ENCODE assay signal across 1 cellular context in genomic region chr19:18379803-18380747, GRCh38.
TF ChIP-seq lines count a peak whose summit lies in the region.

No MANE protein-coding gene starts in this region.

TF ChIP-seq in HepG2, 621 proteins besides CTCF, POLR2A, EP300 and RAD21 (continued from another document and continues in another):
- TF ChIP-seq, protein P1, sequence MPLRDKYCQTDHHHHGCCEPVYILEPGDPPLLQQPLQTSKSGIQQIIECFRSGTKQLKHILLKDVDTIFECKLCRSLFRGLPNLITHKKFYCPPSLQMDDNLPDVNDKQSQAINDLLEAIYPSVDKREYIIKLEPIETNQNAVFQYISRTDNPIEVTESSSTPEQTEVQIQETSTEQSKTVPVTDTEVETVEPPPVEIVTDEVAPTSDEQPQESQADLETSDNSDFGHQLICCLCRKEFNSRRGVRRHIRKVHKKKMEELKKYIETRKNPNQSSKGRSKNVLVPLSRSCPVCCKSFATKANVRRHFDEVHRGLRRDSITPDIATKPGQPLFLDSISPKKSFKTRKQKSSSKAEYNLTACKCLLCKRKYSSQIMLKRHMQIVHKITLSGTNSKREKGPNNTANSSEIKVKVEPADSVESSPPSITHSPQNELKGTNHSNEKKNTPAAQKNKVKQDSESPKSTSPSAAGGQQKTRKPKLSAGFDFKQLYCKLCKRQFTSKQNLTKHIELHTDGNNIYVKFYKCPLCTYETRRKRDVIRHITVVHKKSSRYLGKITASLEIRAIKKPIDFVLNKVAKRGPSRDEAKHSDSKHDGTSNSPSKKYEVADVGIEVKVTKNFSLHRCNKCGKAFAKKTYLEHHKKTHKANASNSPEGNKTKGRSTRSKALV (CRISPR knock-in tag; IDR thresholded peaks at IDR 0.05) = 0 out of 2 replicates have a peak, but pooled peaks have one; percentile 52
- TF ChIP-seq ZNF652 (CRISPR knock-in tag; IDR thresholded peaks at IDR 0.05; ENCODE audit: borderline replicate concordance, low read depth) = no peak
- TF ChIP-seq BRD4 (CRISPR knock-in tag; IDR thresholded peaks at IDR 0.05) = no peak
- TF ChIP-seq RELA (CRISPR knock-in tag; IDR thresholded peaks at IDR 0.05) = no peak
- no peak for TF ChIP-seq REL (CRISPR knock-in tag; conservative IDR thresholded peaks at IDR 0.05)
- TF ChIP-seq ZSCAN22 (CRISPR knock-in tag; IDR thresholded peaks at IDR 0.05) = no peak
- TF ChIP-seq PHF20 (CRISPR knock-in tag; IDR thresholded peaks at IDR 0.05) = no peak
- peak; percentile 89 for TF ChIP-seq HHEX (CRISPR knock-in tag; IDR thresholded peaks at IDR 0.05)
- TF ChIP-seq ZNF496 (CRISPR knock-in tag; IDR thresholded peaks at IDR 0.05; ENCODE audit: insufficient replicate concordance) = no peak
- 0 out of 2 replicates have a peak, but pooled peaks have one; percentile 18 for TF ChIP-seq ZNF709 (CRISPR knock-in tag; IDR thresholded peaks at IDR 0.05)
- peak; percentile 95 for TF ChIP-seq ZSCAN29 (CRISPR knock-in tag; conservative IDR thresholded peaks at IDR 0.05)
- TF ChIP-seq, protein P2, sequence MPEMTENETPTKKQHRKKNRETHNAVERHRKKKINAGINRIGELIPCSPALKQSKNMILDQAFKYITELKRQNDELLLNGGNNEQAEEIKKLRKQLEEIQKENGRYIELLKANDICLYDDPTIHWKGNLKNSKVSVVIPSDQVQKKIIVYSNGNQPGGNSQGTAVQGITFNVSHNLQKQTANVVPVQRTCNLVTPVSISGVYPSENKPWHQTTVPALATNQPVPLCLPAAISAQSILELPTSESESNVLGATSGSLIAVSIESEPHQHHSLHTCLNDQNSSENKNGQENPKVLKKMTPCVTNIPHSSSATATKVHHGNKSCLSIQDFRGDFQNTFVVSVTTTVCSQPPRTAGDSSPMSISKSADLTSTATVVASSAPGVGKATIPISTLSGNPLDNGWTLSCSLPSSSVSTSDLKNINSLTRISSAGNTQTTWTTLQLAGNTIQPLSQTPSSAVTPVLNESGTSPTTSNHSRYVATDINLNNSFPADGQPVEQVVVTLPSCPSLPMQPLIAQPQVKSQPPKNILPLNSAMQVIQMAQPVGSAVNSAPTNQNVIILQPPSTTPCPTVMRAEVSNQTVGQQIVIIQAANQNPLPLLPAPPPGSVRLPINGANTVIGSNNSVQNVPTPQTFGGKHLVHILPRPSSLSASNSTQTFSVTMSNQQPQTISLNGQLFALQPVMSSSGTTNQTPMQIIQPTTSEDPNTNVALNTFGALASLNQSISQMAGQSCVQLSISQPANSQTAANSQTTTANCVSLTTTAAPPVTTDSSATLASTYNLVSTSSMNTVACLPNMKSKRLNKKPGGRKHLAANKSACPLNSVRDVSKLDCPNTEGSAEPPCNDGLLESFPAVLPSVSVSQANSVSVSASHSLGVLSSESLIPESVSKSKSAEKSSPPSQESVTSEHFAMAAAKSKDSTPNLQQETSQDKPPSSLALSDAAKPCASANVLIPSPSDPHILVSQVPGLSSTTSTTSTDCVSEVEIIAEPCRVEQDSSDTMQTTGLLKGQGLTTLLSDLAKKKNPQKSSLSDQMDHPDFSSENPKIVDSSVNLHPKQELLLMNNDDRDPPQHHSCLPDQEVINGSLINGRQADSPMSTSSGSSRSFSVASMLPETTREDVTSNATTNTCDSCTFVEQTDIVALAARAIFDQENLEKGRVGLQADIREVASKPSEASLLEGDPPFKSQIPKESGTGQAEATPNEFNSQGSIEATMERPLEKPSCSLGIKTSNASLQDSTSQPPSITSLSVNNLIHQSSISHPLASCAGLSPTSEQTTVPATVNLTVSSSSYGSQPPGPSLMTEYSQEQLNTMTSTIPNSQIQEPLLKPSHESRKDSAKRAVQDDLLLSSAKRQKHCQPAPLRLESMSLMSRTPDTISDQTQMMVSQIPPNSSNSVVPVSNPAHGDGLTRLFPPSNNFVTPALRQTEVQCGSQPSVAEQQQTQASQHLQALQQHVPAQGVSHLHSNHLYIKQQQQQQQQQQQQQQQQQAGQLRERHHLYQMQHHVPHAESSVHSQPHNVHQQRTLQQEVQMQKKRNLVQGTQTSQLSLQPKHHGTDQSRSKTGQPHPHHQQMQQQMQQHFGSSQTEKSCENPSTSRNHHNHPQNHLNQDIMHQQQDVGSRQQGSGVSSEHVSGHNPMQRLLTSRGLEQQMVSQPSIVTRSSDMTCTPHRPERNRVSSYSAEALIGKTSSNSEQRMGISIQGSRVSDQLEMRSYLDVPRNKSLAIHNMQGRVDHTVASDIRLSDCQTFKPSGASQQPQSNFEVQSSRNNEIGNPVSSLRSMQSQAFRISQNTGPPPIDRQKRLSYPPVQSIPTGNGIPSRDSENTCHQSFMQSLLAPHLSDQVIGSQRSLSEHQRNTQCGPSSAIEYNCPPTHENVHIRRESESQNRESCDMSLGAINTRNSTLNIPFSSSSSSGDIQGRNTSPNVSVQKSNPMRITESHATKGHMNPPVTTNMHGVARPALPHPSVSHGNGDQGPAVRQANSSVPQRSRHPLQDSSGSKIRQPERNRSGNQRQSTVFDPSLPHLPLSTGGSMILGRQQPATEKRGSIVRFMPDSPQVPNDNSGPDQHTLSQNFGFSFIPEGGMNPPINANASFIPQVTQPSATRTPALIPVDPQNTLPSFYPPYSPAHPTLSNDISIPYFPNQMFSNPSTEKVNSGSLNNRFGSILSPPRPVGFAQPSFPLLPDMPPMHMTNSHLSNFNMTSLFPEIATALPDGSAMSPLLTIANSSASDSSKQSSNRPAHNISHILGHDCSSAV (CRISPR knock-in tag; IDR thresholded peaks at IDR 0.05; ENCODE audit: borderline replicate concordance) = no peak
- peak; percentile 85 for TF ChIP-seq SIX1 (CRISPR knock-in tag; IDR thresholded peaks at IDR 0.05; ENCODE audit: borderline replicate concordance)
- no peak for TF ChIP-seq ZFP41 (CRISPR knock-in tag; IDR thresholded peaks at IDR 0.05; ENCODE audit: borderline replicate concordance)
- TF ChIP-seq ZFP36 (IDR thresholded peaks at IDR 0.05; ENCODE audit: borderline replicate concordance, low read depth, low read length, partially characterized antibody) = no peak
- no peak for TF ChIP-seq TSC22D2 (CRISPR knock-in tag; IDR thresholded peaks at IDR 0.05; ENCODE audit: borderline replicate concordance)
- TF ChIP-seq ZNF101 (CRISPR knock-in tag; IDR thresholded peaks at IDR 0.05; ENCODE audit: borderline replicate concordance, low read depth) = no peak
- TF ChIP-seq HNRNPUL1 (IDR thresholded peaks at IDR 0.05; ENCODE audit: low read depth, low read length) = no peak
- TF ChIP-seq TARDBP (CRISPR knock-in tag; IDR thresholded peaks at IDR 0.05) = peak; percentile 95
- TF ChIP-seq PPARG (CRISPR knock-in tag; conservative IDR thresholded peaks at IDR 0.05) = peak; percentile 75
- TF ChIP-seq ZNF788 (CRISPR knock-in tag; IDR thresholded peaks at IDR 0.05; ENCODE audit: borderline replicate concordance) = peak; percentile 98
- no peak for TF ChIP-seq U2AF1 (optimal IDR thresholded peaks at IDR 0.05; ENCODE audit: low read depth, low read length)
- peak; percentile 81; the same call in 1 of the 2 replicates for TF ChIP-seq SALL2 (CRISPR knock-in tag; IDR thresholded peaks at IDR 0.05)
- no peak for TF ChIP-seq ARID3A (IDR thresholded peaks at IDR 0.05; ENCODE audit: low read depth, low read length)
- TF ChIP-seq FOSL2 (CRISPR knock-in tag; IDR thresholded peaks at IDR 0.05) = peak; percentile 88
- no peak; the same call in 1 of the 2 replicates for TF ChIP-seq SAFB2 (CRISPR knock-in tag; IDR thresholded peaks at IDR 0.05; ENCODE audit: borderline replicate concordance, low read depth)
- no peak for TF ChIP-seq MLLT10 (CRISPR knock-in tag; IDR thresholded peaks at IDR 0.05)
- peak; percentile 91 for TF ChIP-seq RFXAP (CRISPR knock-in tag; IDR thresholded peaks at IDR 0.05; ENCODE audit: borderline replicate concordance)
- no peak for TF ChIP-seq JARID2 (CRISPR knock-in tag; IDR thresholded peaks at IDR 0.05; ENCODE audit: insufficient replicate concordance)
- TF ChIP-seq ZZZ3 (CRISPR knock-in tag; IDR thresholded peaks at IDR 0.05; ENCODE audit: borderline replicate concordance) = 0 out of 2 replicates have a peak, but pooled peaks have one; percentile 81
- no peak for TF ChIP-seq ZNF615 (CRISPR knock-in tag; IDR thresholded peaks at IDR 0.05; ENCODE audit: borderline replicate concordance)
- TF ChIP-seq, protein P3, sequence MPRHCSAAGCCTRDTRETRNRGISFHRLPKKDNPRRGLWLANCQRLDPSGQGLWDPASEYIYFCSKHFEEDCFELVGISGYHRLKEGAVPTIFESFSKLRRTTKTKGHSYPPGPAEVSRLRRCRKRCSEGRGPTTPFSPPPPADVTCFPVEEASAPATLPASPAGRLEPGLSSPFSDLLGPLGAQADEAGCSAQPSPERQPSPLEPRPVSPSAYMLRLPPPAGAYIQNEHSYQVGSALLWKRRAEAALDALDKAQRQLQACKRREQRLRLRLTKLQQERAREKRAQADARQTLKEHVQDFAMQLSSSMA (CRISPR knock-in tag; IDR thresholded peaks at IDR 0.05) = peak; percentile 78; the same call in 1 of the 2 replicates
- peak; percentile 71 for TF ChIP-seq DRAP1 (CRISPR knock-in tag; IDR thresholded peaks at IDR 0.05)
- peak; percentile 76; the same call in 1 of the 2 replicates for TF ChIP-seq ZNF713 (CRISPR knock-in tag; IDR thresholded peaks at IDR 0.05)
- TF ChIP-seq CCDC6 (CRISPR knock-in tag; IDR thresholded peaks at IDR 0.05) = peak; percentile 82; the same call in 1 of the 2 replicates
- TF ChIP-seq SMC3 (IDR thresholded peaks at IDR 0.05; ENCODE audit: low read length) = no peak
- no peak for TF ChIP-seq KAT7 (CRISPR knock-in tag; IDR thresholded peaks at IDR 0.05; ENCODE audit: borderline replicate concordance)
- TF ChIP-seq SMAD1 (CRISPR knock-in tag; IDR thresholded peaks at IDR 0.05; ENCODE audit: borderline replicate concordance, low read depth) = peak; percentile 83; the same call in 1 of the 2 replicates
- peak; percentile 58 for TF ChIP-seq ASH2L (IDR thresholded peaks at IDR 0.05; ENCODE audit: insufficient read length, low read depth, low read length)
- peak; percentile 66; the same call in 1 of the 2 replicates for TF ChIP-seq KDM3A (CRISPR knock-in tag; IDR thresholded peaks at IDR 0.05; ENCODE audit: low read depth)
- TF ChIP-seq CHD2 (IDR thresholded peaks at IDR 0.05; ENCODE audit: low read depth, low read length) = no peak
- TF ChIP-seq KLF6 (CRISPR knock-in tag; IDR thresholded peaks at IDR 0.05) = peak; percentile 91; the same call in 1 of the 2 replicates
- TF ChIP-seq SNAPC5 (CRISPR knock-in tag; IDR thresholded peaks at IDR 0.05; ENCODE audit: borderline replicate concordance) = peak; percentile 49; the same call in 1 of the 2 replicates
- TF ChIP-seq ZNF550 (CRISPR knock-in tag; IDR thresholded peaks at IDR 0.05; ENCODE audit: borderline replicate concordance) = no peak; the same call in 1 of the 2 replicates
- TF ChIP-seq RFXANK (CRISPR knock-in tag; IDR thresholded peaks at IDR 0.05) = peak; percentile 26; the same call in 1 of the 2 replicates
- TF ChIP-seq ELF4 (CRISPR knock-in tag; IDR thresholded peaks at IDR 0.05; ENCODE audit: borderline replicate concordance) = peak; percentile 90; the same call in 1 of the 2 replicates
- TF ChIP-seq ZNF251 (CRISPR knock-in tag; IDR thresholded peaks at IDR 0.05) = no peak
- TF ChIP-seq THYN1 (CRISPR knock-in tag; IDR thresholded peaks at IDR 0.05; ENCODE audit: borderline replicate concordance, low read depth) = no peak
- TF ChIP-seq SIX4 (CRISPR knock-in tag; IDR thresholded peaks at IDR 0.05) = peak; percentile 89; the same call in 1 of the 2 replicates
- peak; percentile 95 for TF ChIP-seq ZNF331 (CRISPR knock-in tag; IDR thresholded peaks at IDR 0.05)
- peak; percentile 99 for TF ChIP-seq BCL6 (CRISPR knock-in tag; IDR thresholded peaks at IDR 0.05)
- TF ChIP-seq HOXD1 (CRISPR knock-in tag; IDR thresholded peaks at IDR 0.05) = no peak
- peak; percentile 91 for TF ChIP-seq ZKSCAN8 (CRISPR knock-in tag; IDR thresholded peaks at IDR 0.05; ENCODE audit: borderline replicate concordance)
- TF ChIP-seq FOXA1 (IDR thresholded peaks at IDR 0.05) = peak; percentile 74
- peak; percentile 92 for TF ChIP-seq FOXA1 (CRISPR knock-in tag; IDR thresholded peaks at IDR 0.05)
- peak; percentile 93 for TF ChIP-seq ZNF557 (CRISPR knock-in tag; IDR thresholded peaks at IDR 0.05)
- TF ChIP-seq, protein P4, sequence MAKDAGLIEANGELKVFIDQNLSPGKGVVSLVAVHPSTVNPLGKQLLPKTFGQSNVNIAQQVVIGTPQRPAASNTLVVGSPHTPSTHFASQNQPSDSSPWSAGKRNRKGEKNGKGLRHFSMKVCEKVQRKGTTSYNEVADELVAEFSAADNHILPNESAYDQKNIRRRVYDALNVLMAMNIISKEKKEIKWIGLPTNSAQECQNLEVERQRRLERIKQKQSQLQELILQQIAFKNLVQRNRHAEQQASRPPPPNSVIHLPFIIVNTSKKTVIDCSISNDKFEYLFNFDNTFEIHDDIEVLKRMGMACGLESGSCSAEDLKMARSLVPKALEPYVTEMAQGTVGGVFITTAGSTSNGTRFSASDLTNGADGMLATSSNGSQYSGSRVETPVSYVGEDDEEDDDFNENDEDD (CRISPR knock-in tag; IDR thresholded peaks at IDR 0.05; ENCODE audit: borderline replicate concordance) = peak; percentile 83
